Comparison of ENCODE assay signal across 34 cellular contexts in the genomic region with DNA sequence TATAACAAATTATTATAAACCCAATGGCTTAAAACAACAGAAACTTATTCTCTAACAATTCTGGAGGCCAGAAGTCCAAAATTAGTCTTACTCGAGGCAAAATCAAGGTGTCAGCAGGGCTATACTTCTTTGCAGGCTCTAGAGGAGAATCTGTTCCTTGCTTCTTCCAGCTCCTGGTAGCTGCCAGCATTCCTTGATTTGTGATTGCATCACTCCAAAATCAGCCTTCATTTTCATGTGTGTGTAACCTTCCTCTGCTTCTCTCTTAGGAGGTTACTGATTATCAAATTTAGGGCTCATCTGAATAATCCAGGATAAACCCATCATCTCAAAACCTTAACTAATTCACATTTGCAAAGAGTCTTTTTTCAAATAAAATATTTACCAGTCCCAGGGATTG.
"Had no signal": no experiment of that assay in that cellular context is flagged by ENCODE, and none has a peak within 500 bp of the region (broad histone marks: within the 10 kb centered on the region; RNA-seq: fewer than 3 reads in every experiment).

No MANE protein-coding gene starts in this region.

- H3K9me3 ChIP-seq: ascending aorta, body of pancreas, breast epithelium had no signal

- H3K36me3 ChIP-seq: adrenal gland, ascending aorta, brain microvascular endothelial cell, breast epithelium, cardiac muscle cell had no signal

- DNase-seq: activated effector memory CD4-positive, alpha-beta T cell treated with anti-CD3 and anti-CD28 coated beads, Interleukin-2, amount 50 U/mL, for 16 hours; activated effector memory CD4-positive, alpha-beta T cell treated with Interleukin-2 at 50 U/mL for 16 hours; activated gamma-delta T cell; activated gamma-delta T cell treated with Interleukin-2 at 50 U/mL for 16 hours; activated naive CD4-positive, alpha-beta T cell; activated naive CD4-positive, alpha-beta T cell treated with anti-CD3 and anti-CD28 coated beads for 36 hours; activated naive CD4-positive, alpha-beta T cell treated with anti-CD3 and anti-CD28 coated beads, Interleukin-2, amount 10 ng/mL, durations not matched to agents 7 days and 5 days; activated naive CD4-positive, alpha-beta T cell treated with anti-CD3 and anti-CD28 coated beads, Interleukin-2, amount 50 U/mL, for 16 hours; activated naive CD4-positive, alpha-beta T cell treated with Interleukin-2 at 50 U/mL for 16 hours; activated naive CD8-positive, alpha-beta T cell treated with anti-CD3 and anti-CD28 coated beads for 36 hours; activated naive CD8-positive, alpha-beta T cell treated with anti-CD3 and anti-CD28 coated beads, Interleukin-2, amount 10 ng/mL, durations not matched to agents 7 days and 5 days; activated naive CD8-positive, alpha-beta T cell treated with anti-CD3 and anti-CD28 coated beads, Interleukin-2, amount 50 U/mL, for 24 hours; activated T-cell treated with anti-CD3 and anti-CD28 coated beads, Interleukin-2, amount 50 U/mL, for 1 hour; activated T-cell treated with anti-CD3 and anti-CD28 coated beads, Interleukin-2, amount 50 U/mL, for 24 hours; activated T-cell treated with anti-CD3 and anti-CD28 coated beads, Interleukin-2, amount 50 U/mL, for 4 hours; activated T-cell treated with anti-CD3 and anti-CD28 coated beads, Interleukin-2, amount 50 U/mL, for 48 hours; activated T-cell treated with anti-CD3 and anti-CD28 coated beads, Interleukin-2, amount 50 U/mL, for 72 hours; adrenal gland; amniotic stem cell; amygdala; anterior cingulate cortex; aorta; body of pancreas; brain microvascular endothelial cell; caudate nucleus; central memory CD4-positive, alpha-beta T cell; cerebellar nuclear complex had no signal

- H3K4me1 ChIP-seq: adrenal gland, body of pancreas, breast epithelium had no signal

- H3K4me3 ChIP-seq: adrenal gland, ascending aorta, body of pancreas, breast epithelium, cardiac muscle cell had no signal

- H3K27ac ChIP-seq: adrenal gland, ascending aorta, body of pancreas, brain microvascular endothelial cell, breast epithelium, cardiac muscle cell had no signal

- H3K27me3 ChIP-seq: adrenal gland, ascending aorta, body of pancreas, brain microvascular endothelial cell, breast epithelium, cardiac muscle cell had no signal

- FAIRE-seq: astrocyte, bronchial epithelial cell had no signal

- ATAC-seq: activated naive CD4-positive, alpha-beta T cell treated with anti-CD3 and anti-CD28 coated beads, Interleukin-2, amount 50 U/mL, for 72 hours; activated naive CD8-positive, alpha-beta T cell treated with anti-CD3 and anti-CD28 coated beads, Interleukin-2, amount 50 U/mL, for 24 hours; activated T-cell treated with anti-CD3 and anti-CD28 coated beads, Interleukin-2, amount 50 U/mL, for 4 hours; activated T-cell treated with anti-CD3 and anti-CD28 coated beads, Interleukin-2, amount 50 U/mL, for 72 hours; activated T-helper 17 cell treated with anti-CD3 and anti-CD28 coated beads, Interleukin-2, amount 50 U/mL, for 72 hours; body of pancreas had no signal
